Comparison of ENCODE assay signal across 1 cellular context in the genomic region with DNA sequence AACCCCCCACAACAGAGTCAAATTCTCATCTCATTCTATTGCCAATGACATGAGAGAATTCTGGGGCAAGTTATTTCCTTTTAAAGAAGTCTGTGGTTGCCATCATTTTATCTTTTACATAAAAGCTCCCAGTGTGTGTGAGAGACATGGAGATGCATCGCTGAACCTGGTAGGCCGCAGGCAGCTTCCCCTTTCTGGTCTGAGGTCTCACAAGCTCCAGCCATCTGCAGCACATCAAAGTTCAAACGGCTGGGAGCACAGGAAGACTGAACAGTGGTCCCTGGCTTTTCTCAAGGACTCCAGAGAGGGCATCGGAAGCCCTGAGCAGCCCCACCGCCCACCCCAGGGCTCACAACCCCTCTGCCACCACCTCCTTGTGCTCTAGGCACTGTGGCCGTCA.
TF ChIP-seq lines count a peak whose summit lies in the region.

No MANE protein-coding gene starts in this region.

TF ChIP-seq in GM12878, 131 proteins besides CTCF, POLR2A, EP300 and RAD21 (continued from another document):
- TF ChIP-seq TARDBP (IDR thresholded peaks at IDR 0.05; ENCODE audit: borderline replicate concordance) (no peak), TAF1 (IDR thresholded peaks at IDR 0.05; ENCODE audit: borderline replicate concordance, low read depth, low read length) (no peak), STAT3 (IDR thresholded peaks at IDR 0.05; ENCODE audit: low read depth, low read length) (no peak), MYB (IDR thresholded peaks at IDR 0.05; ENCODE audit: borderline replicate concordance, low read depth, low read length) (no peak), SRF (IDR thresholded peaks at IDR 0.05; ENCODE audit: low read depth in 2 of 2, low read length in 2 of 2) (no peak)
- TF ChIP-seq, protein P1, sequence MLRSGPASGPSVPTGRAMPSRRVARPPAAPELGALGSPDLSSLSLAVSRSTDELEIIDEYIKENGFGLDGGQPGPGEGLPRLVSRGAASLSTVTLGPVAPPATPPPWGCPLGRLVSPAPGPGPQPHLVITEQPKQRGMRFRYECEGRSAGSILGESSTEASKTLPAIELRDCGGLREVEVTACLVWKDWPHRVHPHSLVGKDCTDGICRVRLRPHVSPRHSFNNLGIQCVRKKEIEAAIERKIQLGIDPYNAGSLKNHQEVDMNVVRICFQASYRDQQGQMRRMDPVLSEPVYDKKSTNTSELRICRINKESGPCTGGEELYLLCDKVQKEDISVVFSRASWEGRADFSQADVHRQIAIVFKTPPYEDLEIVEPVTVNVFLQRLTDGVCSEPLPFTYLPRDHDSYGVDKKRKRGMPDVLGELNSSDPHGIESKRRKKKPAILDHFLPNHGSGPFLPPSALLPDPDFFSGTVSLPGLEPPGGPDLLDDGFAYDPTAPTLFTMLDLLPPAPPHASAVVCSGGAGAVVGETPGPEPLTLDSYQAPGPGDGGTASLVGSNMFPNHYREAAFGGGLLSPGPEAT (IDR thresholded peaks at IDR 0.05; ENCODE audit: low read depth) = no peak
TF ChIP-seq in GM12878: peak in this region for 4.
